In the genomic region with DNA sequence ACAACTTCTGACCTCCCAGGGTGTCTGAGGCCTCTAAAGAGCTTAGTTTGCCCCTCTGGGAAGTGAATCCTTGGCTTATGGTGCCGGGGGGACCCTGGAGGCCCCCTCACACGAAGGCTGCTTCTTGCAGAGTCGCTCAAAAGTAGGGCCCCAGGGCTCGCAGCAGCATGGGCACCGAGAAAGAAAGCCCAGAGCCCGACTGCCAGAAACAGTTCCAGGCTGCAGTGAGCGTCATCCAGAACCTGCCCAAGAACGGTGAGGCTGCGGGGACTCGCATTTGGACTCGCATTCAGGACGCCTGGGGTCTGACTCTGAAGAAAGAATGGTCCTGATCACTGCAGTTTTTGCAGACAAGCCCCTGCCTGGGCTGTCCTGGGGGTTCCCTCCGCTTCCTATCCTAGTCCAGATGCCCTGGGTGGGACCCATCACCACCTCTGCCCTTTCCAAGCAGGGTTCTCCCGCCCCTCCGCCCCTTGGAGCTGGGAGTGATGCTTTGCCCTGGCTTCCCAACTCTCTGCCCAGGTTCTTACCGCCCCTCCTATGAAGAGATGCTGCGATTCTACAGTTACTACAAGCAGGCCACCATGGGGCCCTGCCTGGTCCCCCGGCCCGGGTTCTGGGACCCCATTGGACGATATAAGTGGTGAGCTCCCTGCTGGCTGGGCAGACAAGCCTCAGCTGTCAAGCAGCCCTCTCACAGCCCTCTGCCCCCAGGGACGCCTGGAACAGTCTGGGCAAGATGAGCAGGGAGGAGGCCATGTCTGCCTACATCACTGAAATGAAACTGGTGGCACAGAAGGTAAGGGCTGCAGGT, we compare ENCODE assay signal across 8 cellular contexts. TPM values are rescaled to one million over a fixed set of nuclear protein-coding genes. Genes with fewer than 3 reads are reported as not detected.
DNase-seq lines count a peak whose midpoint lies in the region; ATAC-seq and TF ChIP-seq lines count a peak whose summit lies in the region.

No MANE protein-coding gene starts in this region.

- peak overlapping the region; percentile 4; the same call in 1 of the 2 replicates for H2AFZ ChIP-seq in GM23338

- POLR2A ChIA-PET in WTC11 (lab: Charles Lee), result interaction anchor here (0.8 to 2.1 kb wide), 6 partner anchors 8 to 72 kb away, joined by 8 to 39 read pairs (median 10); a partner anchor contains a TSS

- H3K4me3 Mint-ChIP-seq in GM23338, result peak overlapping the region; percentile 73
- peak overlapping the region; percentile 72 for H3K4me3 Mint-ChIP-seq in WTC11

- H3K27ac Mint-ChIP-seq in GM23338 (0 out of 2 replicates have a peak overlapping the region, but pooled peaks have one; percentile 27), WTC11 (no peak overlapping the region)

- DNase-seq in GM23338 (ENCODE audit: low spot score) (no peak), WTC11 (ENCODE audit: low spot score) (no peak), left cardiac atrium (peak; percentile 23), GF-D8 (lab: John Stamatoyannopoulos, UW) (no peak), H4 (ENCODE audit: low spot score) (no peak)

- H3K4me3 ChIP-seq in GM23338 (peak overlapping the region; percentile 50), skeletal muscle satellite cell (ENCODE audit: low read length) (peak overlapping the region; percentile 80)

- H3K9me2 ChIP-seq in GM23338 (ENCODE audit: insufficient read depth), result no peaks in the 10 kb centered on the region

- H3K4me2 ChIP-seq in GM23338 (peak overlapping the region; percentile 67), skeletal muscle satellite cell (ENCODE audit: low read length) (peak overlapping the region; percentile 95)

- H3K9me3 Mint-ChIP-seq in GM23338, result no peaks in the 10 kb centered on the region
- H3K9me3 Mint-ChIP-seq in WTC11, result no peaks in the 10 kb centered on the region

- peaks cover 8% of the 10 kb centered on the region; the same call in 1 of the 2 replicates for H3F3A ChIP-seq in GM23338 (replicated peaks; ENCODE audit: low read depth)

- intact Hi-C loops in left cardiac atrium (cut with DNase I), result loop anchor here in 1 of 2 donors (1.0 kb wide), 1 partner anchor 61 kb away; no protein-coding TSS in a partner anchor

- H3K27me3 Mint-ChIP-seq in GM23338 (ENCODE audit: insufficient read depth, low read depth, poor library complexity) (peaks cover 16% of the 10 kb centered on the region), WTC11 (ENCODE audit: low read depth) (no peaks in the 10 kb centered on the region; the same call in 1 of the 2 replicates)

- CTCF ChIA-PET in WTC11 (lab: Charles Lee), result interaction anchor here (0.5 to 7.6 kb wide), 119 partner anchors 9 to 757 kb away, joined by 3 to 531 read pairs (median 5); a partner anchor contains a TSS

- H3K4me1 Mint-ChIP-seq in GM23338, result peaks cover 6% of the 10 kb centered on the region; the same call in 2 of the 3 replicates
- peaks cover 10% of the 10 kb centered on the region; the same call in 1 of the 2 replicates for H3K4me1 Mint-ChIP-seq in WTC11

- ATAC-seq in GM23338 (no peak), WTC11 (no peak), left cardiac atrium (no peak), GM18520 (IDR thresholded peaks at IDR 0.05; ENCODE audit: unreplicated experiment) (no peak), HG02623 (IDR thresholded peaks at IDR 0.05; ENCODE audit: unreplicated experiment) (no peak)

- H3K4me1 ChIP-seq in GM23338 (ENCODE audit: insufficient read depth) (peaks cover 3% of the 10 kb centered on the region; the same call in 1 of the 2 replicates), skeletal muscle satellite cell (ENCODE audit: control insufficient read depth, insufficient read depth, low read length) (peaks cover 17% of the 10 kb centered on the region)

- H3K27me3 ChIP-seq in GM23338 (ENCODE audit: insufficient read depth), result no peaks in the 10 kb centered on the region
- H3K27me3 ChIP-seq in skeletal muscle satellite cell (ENCODE audit: control insufficient read depth, insufficient read depth, low read length), result no peaks in the 10 kb centered on the region

- peak overlapping the region; percentile 72 for H3K9ac ChIP-seq in skeletal muscle satellite cell (ENCODE audit: low read depth, low read length)

- TF ChIP-seq CTCF in GM23338 (conservative IDR thresholded peaks at IDR 0.05; ENCODE audit: low read depth in 2 of 2) (no peak), WTC11 (IDR thresholded peaks at IDR 0.05) (no peak)

- no peak overlapping the region for H3K27ac ChIP-seq in GM23338 (ENCODE audit: low read depth)

- peaks cover 5% of the 10 kb centered on the region; the same call in 1 of the 3 replicates for H3K36me3 Mint-ChIP-seq in GM23338 (ENCODE audit: low read depth)
- H3K36me3 Mint-ChIP-seq in WTC11, result peaks cover 3% of the 10 kb centered on the region; the same call in 1 of the 2 replicates

- H3K79me2 ChIP-seq in GM23338 (replicated peaks; ENCODE audit: insufficient read depth), result no peaks in the 10 kb centered on the region

- H3K36me3 ChIP-seq in GM23338 (ENCODE audit: insufficient read depth) (no peaks in the 10 kb centered on the region), skeletal muscle satellite cell (ENCODE audit: insufficient read depth, low read length) (no peaks in the 10 kb centered on the region)

- H3K9me3 ChIP-seq in skeletal muscle satellite cell (replicated peaks; ENCODE audit: low read length), result no peaks in the 10 kb centered on the region

- H4K20me1 ChIP-seq in GM23338 (replicated peaks; ENCODE audit: insufficient read depth), result no peaks in the 10 kb centered on the region; the same call in 1 of the 2 replicates

TF ChIP-seq in GM23338, 12 proteins besides CTCF, POLR2A, EP300 and RAD21 (continues in another document):
- no peak for TF ChIP-seq NANOG (IDR thresholded peaks at IDR 0.05; ENCODE audit: borderline replicate concordance)
- no peak for TF ChIP-seq EZH2phosphoT487 (IDR thresholded peaks at IDR 0.05; ENCODE audit: unreplicated experiment)
- TF ChIP-seq ZNF114 (CRISPR knock-in tag; IDR thresholded peaks at IDR 0.05), result no peak
- TF ChIP-seq, protein P1, sequence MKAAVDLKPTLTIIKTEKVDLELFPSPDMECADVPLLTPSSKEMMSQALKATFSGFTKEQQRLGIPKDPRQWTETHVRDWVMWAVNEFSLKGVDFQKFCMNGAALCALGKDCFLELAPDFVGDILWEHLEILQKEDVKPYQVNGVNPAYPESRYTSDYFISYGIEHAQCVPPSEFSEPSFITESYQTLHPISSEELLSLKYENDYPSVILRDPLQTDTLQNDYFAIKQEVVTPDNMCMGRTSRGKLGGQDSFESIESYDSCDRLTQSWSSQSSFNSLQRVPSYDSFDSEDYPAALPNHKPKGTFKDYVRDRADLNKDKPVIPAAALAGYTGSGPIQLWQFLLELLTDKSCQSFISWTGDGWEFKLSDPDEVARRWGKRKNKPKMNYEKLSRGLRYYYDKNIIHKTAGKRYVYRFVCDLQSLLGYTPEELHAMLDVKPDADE (IDR thresholded peaks at IDR 0.05), result no peak
- TF ChIP-seq STAT1 (IDR thresholded peaks at IDR 0.05; ENCODE audit: unreplicated experiment), result no peak

TF ChIP-seq in WTC11, 78 proteins besides CTCF, POLR2A, EP300 and RAD21 (continues in another document):
- TF ChIP-seq ZNF138 (CRISPR knock-in tag; conservative IDR thresholded peaks at IDR 0.05) (no peak), FOXJ3 (CRISPR knock-in tag; IDR thresholded peaks at IDR 0.05; ENCODE audit: borderline replicate concordance) (no peak), ZNF396 (CRISPR knock-in tag; IDR thresholded peaks at IDR 0.05; ENCODE audit: borderline replicate concordance) (no peak)
- TF ChIP-seq, protein P2, sequence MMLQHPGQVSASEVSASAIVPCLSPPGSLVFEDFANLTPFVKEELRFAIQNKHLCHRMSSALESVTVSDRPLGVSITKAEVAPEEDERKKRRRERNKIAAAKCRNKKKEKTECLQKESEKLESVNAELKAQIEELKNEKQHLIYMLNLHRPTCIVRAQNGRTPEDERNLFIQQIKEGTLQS (CRISPR knock-in tag; conservative IDR thresholded peaks at IDR 0.05), result no peak
- TF ChIP-seq, protein P3, sequence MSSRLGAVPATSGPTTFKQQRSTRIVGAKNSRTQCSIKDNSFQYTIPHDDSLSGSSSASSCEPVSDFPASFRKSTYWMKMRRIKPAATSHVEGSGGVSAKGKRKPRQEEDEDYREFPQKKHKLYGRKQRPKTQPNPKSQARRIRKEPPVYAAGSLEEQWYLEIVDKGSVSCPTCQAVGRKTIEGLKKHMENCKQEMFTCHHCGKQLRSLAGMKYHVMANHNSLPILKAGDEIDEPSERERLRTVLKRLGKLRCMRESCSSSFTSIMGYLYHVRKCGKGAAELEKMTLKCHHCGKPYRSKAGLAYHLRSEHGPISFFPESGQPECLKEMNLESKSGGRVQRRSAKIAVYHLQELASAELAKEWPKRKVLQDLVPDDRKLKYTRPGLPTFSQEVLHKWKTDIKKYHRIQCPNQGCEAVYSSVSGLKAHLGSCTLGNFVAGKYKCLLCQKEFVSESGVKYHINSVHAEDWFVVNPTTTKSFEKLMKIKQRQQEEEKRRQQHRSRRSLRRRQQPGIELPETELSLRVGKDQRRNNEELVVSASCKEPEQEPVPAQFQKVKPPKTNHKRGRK (CRISPR knock-in tag; IDR thresholded peaks at IDR 0.05; ENCODE audit: borderline replicate concordance), result no peak

RNA-seq across cellular contexts. Expression of a gene that starts 0.7 kb away (rescaled TPM):
- 5.1 and 6.7 TPM in 2 replicates for total RNA-seq in GM23338 (2014; rRNA removed; shearing (Covaris generic))
- 4.5 and 5.1 TPM in 2 replicates for polyA plus RNA-seq in GM23338 (2016; fragmentation: Nextera tagmentation; extraction: Ambion mirVana)
- total RNA-seq in WTC11 (2021) (12.7 to 21.0 TPM (median 21.0 TPM) in 3 replicates), left cardiac atrium (1 to 10 TPM; 8.4 to 8.7 TPM)
- 0.87 and 4.6 TPM in 2 replicates for total RNA-seq in skeletal muscle satellite cell (2012; rRNA removed)
- 2.1 and 2.6 TPM in 2 replicates for total RNA-seq in H4 (2014; rRNA removed; shearing (Covaris generic))

RNA-seq across cellular contexts. Expression of a gene that starts 3.9 kb away (rescaled TPM):
- total RNA-seq in GM23338 (2014; rRNA removed; shearing (Covaris generic)), result 15.9 and 32.1 TPM in 2 replicates
- 3.0 and 5.7 TPM in 2 replicates for polyA plus RNA-seq in GM23338 (2016; fragmentation: Nextera tagmentation; extraction: Ambion mirVana)
- total RNA-seq in WTC11 (2021), result 45.9 to 55.8 TPM (median 55.8 TPM) in 3 replicates
- total RNA-seq in left cardiac atrium, result 100 to 1,000 TPM in 1 of 2 donors, 10 to 100 TPM in 1; 92.1 to 132 TPM
- 5.3 and 13.3 TPM in 2 replicates for total RNA-seq in skeletal muscle satellite cell (2012; rRNA removed)
- 21.0 and 157 TPM in 2 replicates for total RNA-seq in H4 (2014; rRNA removed; shearing (Covaris generic))

RNA-seq across cellular contexts. Expression of a gene that starts 12.1 kb away (rescaled TPM):
- total RNA-seq in GM23338 (2014; rRNA removed; shearing (Covaris generic)), result 10.9 and 11.9 TPM in 2 replicates
- 9.2 and 9.7 TPM in 2 replicates for polyA plus RNA-seq in GM23338 (2016; fragmentation: Nextera tagmentation; extraction: Ambion mirVana)
- total RNA-seq in WTC11 (2021) (29.6 to 36.9 TPM (median 35.2 TPM) in 3 replicates), left cardiac atrium (10 to 100 TPM; 27.8 to 31.7 TPM)
- total RNA-seq in skeletal muscle satellite cell (2012; rRNA removed), result 4.2 and 4.3 TPM in 2 replicates
- total RNA-seq in H4 (2014; rRNA removed; shearing (Covaris generic)), result 4.9 and 6.5 TPM in 2 replicates

RNA-seq across cellular contexts. Expression of a gene that starts 25.5 kb away (rescaled TPM):
- total RNA-seq in GM23338 (2014; rRNA removed; shearing (Covaris generic)), result 9.0 and 9.8 TPM in 2 replicates
- polyA plus RNA-seq in GM23338 (2016; fragmentation: Nextera tagmentation; extraction: Ambion mirVana), result 9.5 and 12.4 TPM in 2 replicates
- 11.9 to 16.1 TPM (median 12.2 TPM) in 3 replicates for total RNA-seq in WTC11 (2021)
- 1 to 10 TPM; 4.2 to 4.4 TPM for total RNA-seq in left cardiac atrium
- 4.6 and 8.3 TPM in 2 replicates for total RNA-seq in skeletal muscle satellite cell (2012; rRNA removed)
- total RNA-seq in H4 (2014; rRNA removed; shearing (Covaris generic)), result 5.8 and 10.7 TPM in 2 replicates
